ENCODE assay signal across 10 cellular contexts in the genomic region with DNA sequence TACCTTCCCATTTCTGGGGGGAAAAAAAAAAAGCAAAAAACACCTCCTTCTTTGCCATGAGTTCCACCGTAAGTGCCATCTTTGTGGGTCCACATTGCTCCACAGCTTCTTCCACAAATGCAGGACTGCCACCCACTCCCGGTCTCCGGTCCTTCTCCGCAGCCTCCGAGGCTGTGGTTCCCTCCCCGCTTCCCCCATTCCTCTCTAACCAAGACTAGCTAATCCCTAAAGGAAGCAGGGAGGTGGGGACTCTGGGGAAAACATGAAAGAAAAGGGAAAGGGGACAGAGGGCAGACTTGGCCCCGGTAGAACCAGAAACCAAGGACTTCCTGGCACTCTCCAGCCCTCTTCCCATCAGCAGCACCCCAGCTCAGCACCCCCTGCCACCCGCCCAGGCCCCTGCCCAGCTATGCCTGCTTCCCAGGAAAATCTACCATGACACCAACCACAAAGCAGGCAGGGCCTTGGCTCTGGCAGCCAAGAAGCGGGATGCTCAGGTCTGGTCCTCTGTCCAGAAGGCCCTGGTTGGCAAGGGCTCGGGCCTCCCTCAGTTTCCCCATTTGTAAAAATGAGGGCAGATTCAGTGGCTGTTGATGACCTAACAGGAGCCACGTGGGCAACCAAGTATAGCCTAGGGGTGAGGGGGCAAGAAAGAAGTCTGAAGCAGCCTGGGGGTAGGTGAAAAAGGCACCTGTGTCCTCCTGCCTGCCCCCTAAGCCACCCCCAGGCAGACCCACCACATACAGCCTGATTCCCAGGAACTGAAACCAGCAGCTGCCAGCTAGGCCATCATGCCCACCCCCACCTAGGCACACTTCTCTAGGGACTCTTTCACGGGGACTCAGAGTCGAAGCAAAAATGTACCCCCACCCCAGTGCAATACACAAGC. TPM values are rescaled to one million over a fixed set of nuclear protein-coding genes. Genes with fewer than 3 reads are reported as not detected.
A peak's percentile ranks its signal among the peaks of the same experiment; 100 is the strongest.
DNase-seq lines count a peak whose midpoint lies in the region; ATAC-seq and TF ChIP-seq lines count a peak whose summit lies in the region.
"Had no signal": no experiment of that assay in that cellular context is flagged by ENCODE, and none has a peak within 500 bp of the region (broad histone marks: within the 10 kb centered on the region; RNA-seq: fewer than 3 reads in every experiment).

No MANE protein-coding gene starts in this region.

- no peaks in the 10 kb centered on the region for H3K27me3 ChIP-seq in tibial nerve

- no peak overlapping the region for H3K27ac Mint-ChIP-seq in memory B cell
- H3K27ac Mint-ChIP-seq: IgD-negative memory B cell had no signal

- H3K9me3 ChIP-seq in tibial nerve: no peaks in the 10 kb centered on the region

- 36 to 41% methylated on average over 13 of the region's 13 CpGs for WGBS in tibial nerve, 2 donors

- peaks cover 16% of the 10 kb centered on the region for H3K27me3 Mint-ChIP-seq in memory B cell

- TF ChIP-seq CTCF in tibial nerve (IDR thresholded peaks at IDR 0.05): no peak

- peak; percentile 68 for DNase-seq in NCI-H82 treated with DMSO at 0.1 percent for 48 hours (lab: John Stamatoyannopoulos, UW; ENCODE audit: unreplicated experiment)
- DNase-seq in dermis blood vessel endothelial cell: peak; percentile 40
- DNase-seq in memory B cell (ENCODE audit: low spot score in 2 of 2): no peak
- no peak for DNase-seq in tibial nerve (ENCODE audit: low spot score in 2 of 2)
- DNase-seq: erythroblast; stimulated activated CD4-positive, alpha-beta T cell treated with anti-CD3 and anti-CD28 coated beads, Interleukin-12 subunit alpha, Interleukin-12 subunit beta, amount 100 ng/mL, for 4 hours had no signal

- TF ChIP-seq EP300 in tibial nerve (IDR thresholded peaks at IDR 0.05): no peak

- peak overlapping the region; percentile 65 to 89 (median 82) for H3K4me3 ChIP-seq in tibial nerve

- ATAC-seq in memory B cell (ENCODE audit: low read depth): peak; percentile 22
- no peak for ATAC-seq in HG02852 (IDR thresholded peaks at IDR 0.05; ENCODE audit: unreplicated experiment)
- no peak for ATAC-seq in GM18909 (IDR thresholded peaks at IDR 0.05; ENCODE audit: poor library complexity, unreplicated experiment)
- no peak for ATAC-seq in GM18517 (IDR thresholded peaks at IDR 0.05; ENCODE audit: unreplicated experiment)

- H3K4me1 ChIP-seq in tibial nerve: peaks cover 0 to 77% (median 51%) of the 10 kb centered on the region in 4 donors

- H3K4me1 Mint-ChIP-seq in memory B cell: peaks cover 14% of the 10 kb centered on the region

- H3K36me3 Mint-ChIP-seq in memory B cell: no peaks in the 10 kb centered on the region
- H3K36me3 Mint-ChIP-seq: IgD-negative memory B cell had no signal

- peak overlapping the region; percentile 61 to 95 (median 94) for H3K27ac ChIP-seq in tibial nerve

- H3K4me3 Mint-ChIP-seq in memory B cell: no peak overlapping the region

- TF ChIP-seq POLR2A in tibial nerve (IDR thresholded peaks at IDR 0.05): no peak

- H3K9me3 Mint-ChIP-seq in memory B cell: no peaks in the 10 kb centered on the region
- H3K9me3 Mint-ChIP-seq: IgD-negative memory B cell had no signal

- H3K36me3 ChIP-seq in tibial nerve: peaks cover 0 to 24% (median 0%) of the 10 kb centered on the region in 3 donors

RNA-seq across cellular contexts. Expression of gene EPHA2, which starts 2.5 kb away (rescaled TPM):
- total RNA-seq in dermis blood vessel endothelial cell (121 and 192 TPM in 2 replicates), tibial nerve (10 to 100 TPM; 30.0 to 66.9 (median 35.9) TPM)

RNA-seq across cellular contexts. Expression of gene ARHGEF19, which starts 59.1 kb away (rescaled TPM):
- 2.7 and 3.3 TPM in 2 replicates for total RNA-seq in dermis blood vessel endothelial cell
- total RNA-seq in tibial nerve: 10 to 100 TPM in 2 of 4 donors, 1 to 10 TPM in 2; 7.8 to 19.3 (median 11.1) TPM

Comparison
In these comparisons a context has a peak if more than half of its experiments do, and no peak if none do; other contexts are left out.
1. DNase-seq: peak in NCI-H82 treated with DMSO at 0.1 percent for 48 hours (single experiment) and dermis blood vessel endothelial cell (single experiment); none in memory B cell (0 of 2) and tibial nerve (0 of 2).